Comparison of ENCODE assay signal across 25 cellular contexts in genomic region chr2:2740238-2740775, GRCh38.
"Had no signal": no experiment of that assay in that cellular context is flagged by ENCODE, and none has a peak within 500 bp of the region (broad histone marks: within the 10 kb centered on the region; RNA-seq: fewer than 3 reads in every experiment).

No MANE protein-coding gene starts in this region.

- H3K27me3 ChIP-seq: dorsolateral prefrontal cortex, pancreas, testis, tibial artery had no signal

- H3K4me3 Mint-ChIP-seq: mesothelial cell of epicardium; nephron; stimulated activated effector memory CD8-positive, alpha-beta T cell treated with anti-CD3 and anti-CD28 coated beads, Interleukin-12 subunit alpha, Interleukin-12 subunit beta, amount 100 ng/mL, for 72 hours; type B pancreatic cell had no signal

- H3K27ac ChIP-seq: dorsolateral prefrontal cortex, pancreas, testis, tibial artery had no signal

- H3K27ac Mint-ChIP-seq: mesothelial cell of epicardium; nephron; progenitor cell of endocrine pancreas; stimulated activated effector memory CD8-positive, alpha-beta T cell treated with anti-CD3 and anti-CD28 coated beads, Interleukin-12 subunit alpha, Interleukin-12 subunit beta, amount 100 ng/mL, for 72 hours; type B pancreatic cell had no signal

- H3K4me1 ChIP-seq: pancreas, tibial artery had no signal

- H3K4me2 ChIP-seq: smooth muscle cell had no signal

- H3K36me3 Mint-ChIP-seq: mesothelial cell of epicardium; stimulated activated effector memory CD8-positive, alpha-beta T cell treated with anti-CD3 and anti-CD28 coated beads, Interleukin-12 subunit alpha, Interleukin-12 subunit beta, amount 100 ng/mL, for 72 hours; type B pancreatic cell had no signal

- H3K9me3 ChIP-seq: mucosa of descending colon, pancreas, testis, tibial artery had no signal

- DNase-seq: dorsolateral prefrontal cortex; effector CD4-positive, alpha-beta T cell; head of caudate nucleus; kidney; mesenchymal stem cell; mucosa of descending colon; naive B cell; occipital lobe; pancreas; stimulated activated CD4-positive, alpha-beta T cell treated with anti-CD3 and anti-CD28 coated beads, Interleukin-2, amount 100 ng/mL, for 24 hours; stimulated activated CD4-positive, alpha-beta T cell treated with anti-CD3 and anti-CD28 coated beads, Interleukin-4, amount 100 ng/mL, for 24 hours; stimulated activated naive CD4-positive, alpha-beta T cell treated with Interleukin-2 at 50 U/mL for 16 hours; substantia nigra; testis; tibial artery had no signal

- H3K36me3 ChIP-seq: pancreas, tibial artery had no signal

- ATAC-seq: left lobe of liver; mucosa of descending colon; pancreas; sciatic nerve; stimulated activated effector memory CD8-positive, alpha-beta T cell treated with anti-CD3 and anti-CD28 coated beads, Interleukin-12 subunit alpha, Interleukin-12 subunit beta, amount 100 ng/mL, for 72 hours had no signal

- H3K4me1 Mint-ChIP-seq: stimulated activated effector memory CD8-positive, alpha-beta T cell treated with anti-CD3 and anti-CD28 coated beads, Interleukin-12 subunit alpha, Interleukin-12 subunit beta, amount 100 ng/mL, for 72 hours had no signal

- H3K4me3 ChIP-seq: dorsolateral prefrontal cortex, mucosa of descending colon, pancreas, smooth muscle cell, testis, tibial artery had no signal

- FAIRE-seq: colon, frontal cortex, kidney, pancreas had no signal
